ENCODE assay signal across 31 cellular contexts in genomic region chr10:98254234-98254858, GRCh38. TPM values are rescaled to one million over a fixed set of nuclear protein-coding genes. Genes with fewer than 3 reads are reported as not detected.
DNase-seq lines count a peak whose midpoint lies in the region; ATAC-seq and TF ChIP-seq lines count a peak whose summit lies in the region.
"Had no signal": no experiment of that assay in that cellular context is flagged by ENCODE, and none has a peak within 500 bp of the region (broad histone marks: within the 10 kb centered on the region; RNA-seq: fewer than 3 reads in every experiment).

No MANE protein-coding gene starts in this region.

- peak overlapping the region; percentile 26 for H3K27ac Mint-ChIP-seq in activated naive CD4-positive, alpha-beta T cell treated with anti-CD3 and anti-CD28 coated beads, Interleukin-2, amount 50 U/mL, for 24 hours
- H3K27ac Mint-ChIP-seq in brain, result peak overlapping the region in 3 of 5 experiments; percentile 2 to 48 (median 7)
- H3K27ac Mint-ChIP-seq in nephron progenitor cell, result peak overlapping the region; percentile 1
- H3K27ac Mint-ChIP-seq: activated CD4-positive, alpha-beta T cell treated with anti-CD3 and anti-CD28 coated beads, Interleukin-2, amount 10 ng/mL, durations not matched to agents 7 days and 5 days had no signal

- H3K4me1 Mint-ChIP-seq in activated naive CD4-positive, alpha-beta T cell treated with anti-CD3 and anti-CD28 coated beads, Interleukin-2, amount 50 U/mL, for 24 hours, result no peaks in the 10 kb centered on the region
- H3K4me1 Mint-ChIP-seq in brain (peaks cover 13% of the 10 kb centered on the region), nephron progenitor cell (peaks cover 26% of the 10 kb centered on the region)
- H3K4me1 Mint-ChIP-seq: activated CD4-positive, alpha-beta T cell treated with anti-CD3 and anti-CD28 coated beads, Interleukin-2, amount 10 ng/mL, durations not matched to agents 7 days and 5 days had no signal

- H3K36me3 Mint-ChIP-seq in activated naive CD4-positive, alpha-beta T cell treated with anti-CD3 and anti-CD28 coated beads, Interleukin-2, amount 50 U/mL, for 24 hours, result peaks cover 15% of the 10 kb centered on the region
- H3K36me3 Mint-ChIP-seq in brain, result peaks cover 9% of the 10 kb centered on the region
- H3K36me3 Mint-ChIP-seq in nephron progenitor cell (ENCODE audit: low read depth), result peaks cover 12% of the 10 kb centered on the region

- H3K9me3 Mint-ChIP-seq in activated naive CD4-positive, alpha-beta T cell treated with anti-CD3 and anti-CD28 coated beads, Interleukin-2, amount 50 U/mL, for 24 hours, result no peaks in the 10 kb centered on the region
- H3K9me3 Mint-ChIP-seq in brain (no peaks in the 10 kb centered on the region), nephron progenitor cell (no peaks in the 10 kb centered on the region)
- H3K9me3 Mint-ChIP-seq: activated CD4-positive, alpha-beta T cell treated with anti-CD3 and anti-CD28 coated beads, Interleukin-2, amount 10 ng/mL, durations not matched to agents 7 days and 5 days; naive thymus-derived CD8-positive, alpha-beta T cell had no signal

- no peak for DNase-seq in activated naive CD4-positive, alpha-beta T cell (lab: John Stamatoyannopoulos, UW)
- DNase-seq in H7, result peak; percentile 20
- no peak for DNase-seq in nephron progenitor cell
- no peak for DNase-seq in NCI-H1436 treated with DMSO at 0.1 percent for 48 hours (lab: John Stamatoyannopoulos, UW)
- DNase-seq in left cardiac atrium, result no peak
- no peak for DNase-seq in NCI-H2107 (lab: John Stamatoyannopoulos, UW)
- DNase-seq: activated CD4-positive, alpha-beta T cell treated with anti-CD3 and anti-CD28 coated beads, Interleukin-2, amount 10 ng/mL, durations not matched to agents 7 days and 5 days; activated gamma-delta T cell; activated T-cell treated with anti-CD3 and anti-CD28 coated beads, Interleukin-2, amount 50 U/mL, for 1 hour; BE2C; cerebellar nuclear complex; DMS53; esophagus squamous epithelium; foreskin keratinocyte; HCEC 1CT; heart right ventricle; midbrain; naive thymus-derived CD8-positive, alpha-beta T cell; NCI-H1105 treated with DMSO at 0.1 percent for 48 hours; NCI-H2081; NCI-H226; Peyer's patch; SHP77 treated with DMSO at 0.1 percent for 48 hours; sigmoid colon; stimulated activated CD4-positive, alpha-beta T cell treated with anti-CD3 and anti-CD28 coated beads, Interleukin-12 subunit alpha, Interleukin-12 subunit beta, amount 100 ng/mL, for 4 hours; stimulated activated CD4-positive, alpha-beta T cell treated with anti-CD3 and anti-CD28 coated beads, Interleukin-4, amount 100 ng/mL, for 1 hour; trophoblast cell had no signal

- no peak overlapping the region for H3K4me3 Mint-ChIP-seq in activated naive CD4-positive, alpha-beta T cell treated with anti-CD3 and anti-CD28 coated beads, Interleukin-2, amount 50 U/mL, for 24 hours
- H3K4me3 Mint-ChIP-seq in brain, result no peak overlapping the region
- H3K4me3 Mint-ChIP-seq in nephron progenitor cell, result no peak overlapping the region
- H3K4me3 Mint-ChIP-seq: activated CD4-positive, alpha-beta T cell treated with anti-CD3 and anti-CD28 coated beads, Interleukin-2, amount 10 ng/mL, durations not matched to agents 7 days and 5 days; naive thymus-derived CD8-positive, alpha-beta T cell had no signal

- intact Hi-C loops in left cardiac atrium (cut with DNase I), result loop anchor here in 1 of 2 donors (10.0 kb wide), 1 partner anchor 50 kb away; no protein-coding TSS in a partner anchor

- no peak overlapping the region for H3K4me3 ChIP-seq in H7 (ENCODE audit: insufficient read depth, low read depth, low read length)
- H3K4me3 ChIP-seq: adrenal gland, esophagus squamous epithelium, heart right ventricle, Peyer's patch, sigmoid colon had no signal

- no peaks in the 10 kb centered on the region for H3K27me3 Mint-ChIP-seq in activated naive CD4-positive, alpha-beta T cell treated with anti-CD3 and anti-CD28 coated beads, Interleukin-2, amount 50 U/mL, for 24 hours
- no peaks in the 10 kb centered on the region for H3K27me3 Mint-ChIP-seq in brain
- no peaks in the 10 kb centered on the region for H3K27me3 Mint-ChIP-seq in nephron progenitor cell (ENCODE audit: low read depth, poor library complexity)
- H3K27me3 Mint-ChIP-seq: activated CD4-positive, alpha-beta T cell treated with anti-CD3 and anti-CD28 coated beads, Interleukin-2, amount 10 ng/mL, durations not matched to agents 7 days and 5 days; naive thymus-derived CD8-positive, alpha-beta T cell had no signal

- TF ChIP-seq CTCF in brain (conservative IDR thresholded peaks at IDR 0.05), result no peak
- TF ChIP-seq CTCF in nephron progenitor cell (IDR thresholded peaks at IDR 0.05), result no peak

- no peak for ATAC-seq in left cardiac atrium
- ATAC-seq: heart right ventricle; naive thymus-derived CD8-positive, alpha-beta T cell had no signal

- H3K36me3 ChIP-seq in H7 (replicated peaks; ENCODE audit: control insufficient read depth, insufficient read depth, low read length), result no peaks in the 10 kb centered on the region
- H3K36me3 ChIP-seq: BE2C had no signal

- H3K27me3 ChIP-seq in H7 (ENCODE audit: control insufficient read depth, insufficient read depth, low read length), result no peaks in the 10 kb centered on the region
- H3K27me3 ChIP-seq: adrenal gland, BE2C, esophagus squamous epithelium, foreskin keratinocyte, heart right ventricle, Peyer's patch, sigmoid colon had no signal

RNA-seq across cellular contexts. Expression of gene LOXL4, which starts 13.6 kb away (rescaled TPM):
- total RNA-seq in H7 (2014; rRNA removed; shearing (Covaris generic)), result 1.4 and 1.7 TPM in 2 replicates
- 0.25 TPM for polyA plus RNA-seq in brain (ENCODE audit: insufficient read depth, low read depth, low replicate concordance)
- total RNA-seq in left cardiac atrium, result under 1 TPM; 0.77 to 0.94 TPM
- total RNA-seq: activated CD4-positive, alpha-beta T cell treated with anti-CD3 and anti-CD28 coated beads, Interleukin-2, amount 10 ng/mL, durations not matched to agents 7 days and 5 days; HT1080; naive thymus-derived CD8-positive, alpha-beta T cell had no signal
